Comparison of ENCODE assay signal across 6 cellular contexts in the genomic region with DNA sequence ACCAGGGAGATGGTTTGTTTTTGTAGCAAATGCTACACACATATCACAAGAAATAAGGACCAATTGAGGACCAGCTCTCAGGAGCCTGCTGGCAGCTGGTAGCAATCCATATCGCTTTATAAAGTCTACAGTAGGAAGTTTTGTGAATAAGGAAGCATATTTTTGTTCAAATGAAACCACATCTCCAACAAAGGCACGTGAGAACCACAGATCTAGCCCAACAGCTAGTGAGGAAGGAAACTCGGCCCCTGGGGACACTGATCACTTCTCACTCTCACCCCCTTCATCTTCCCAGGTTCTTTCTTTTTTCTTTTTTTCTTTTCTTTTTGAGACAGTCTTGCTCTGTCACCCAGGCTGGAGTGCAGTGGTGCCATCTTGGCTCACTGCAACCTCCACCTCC. TPM values are rescaled to one million over a fixed set of nuclear protein-coding genes. Genes with fewer than 3 reads are reported as not detected.
"Had no signal": no experiment of that assay in that cellular context is flagged by ENCODE, and none has a peak within 500 bp of the region (broad histone marks: within the 10 kb centered on the region; RNA-seq: fewer than 3 reads in every experiment).

No MANE protein-coding gene starts in this region.

RNA-seq across cellular contexts. Expression of a gene that starts 42.1 kb away (rescaled TPM):
- total RNA-seq: LHCN-M2, MCF 10A, NCI-H460, PC-3, SJSA1 had no signal
- polyA plus RNA-seq: SK-N-SH had no signal
